ENCODE assay signal across 15 cellular contexts in genomic region chr22:44996648-44997047, GRCh38. TPM values are rescaled to one million over a fixed set of nuclear protein-coding genes. Genes with fewer than 3 reads are reported as not detected.
DNase-seq lines count a peak whose midpoint lies in the region; ATAC-seq and TF ChIP-seq lines count a peak whose summit lies in the region.
"Had no signal": no experiment of that assay in that cellular context is flagged by ENCODE, and none has a peak within 500 bp of the region (broad histone marks: within the 10 kb centered on the region; RNA-seq: fewer than 3 reads in every experiment).

No MANE protein-coding gene starts in this region.

- H3K79me2 ChIP-seq in GM23338 (replicated peaks; ENCODE audit: insufficient read depth) (peaks cover 99% of the 10 kb centered on the region), neural progenitor cell (ENCODE audit: low read depth) (peaks cover 99% of the 10 kb centered on the region), SK-N-SH (ENCODE audit: insufficient read depth) (no peaks in the 10 kb centered on the region)

- POLR2A ChIA-PET in SK-N-SH (lab: Yijun Ruan, JAX): no interaction called here

- H3K4me3 ChIP-seq in GM23338: no peak overlapping the region
- H3K4me3 ChIP-seq in endodermal cell (ENCODE audit: low read length): no peak overlapping the region
- no peak overlapping the region for H3K4me3 ChIP-seq in neural progenitor cell
- H3K4me3 ChIP-seq in SK-N-SH (ENCODE audit: low read depth in 2 of 2, low read length in 1 of 2): no peak overlapping the region
- no peak overlapping the region for H3K4me3 ChIP-seq in body of pancreas
- H3K4me3 ChIP-seq: BLaER1 had no signal

- H3K4me1 Mint-ChIP-seq in GM23338 (peaks cover 66% of the 10 kb centered on the region), endodermal cell (peaks cover 30% of the 10 kb centered on the region), neural progenitor cell (peaks cover 40% of the 10 kb centered on the region)
- H3K4me1 Mint-ChIP-seq: CD8-positive, alpha-beta memory T cell had no signal

- H3K27me3 Mint-ChIP-seq in GM23338 (ENCODE audit: insufficient read depth, low read depth, poor library complexity): peaks cover 23% of the 10 kb centered on the region
- H3K27me3 Mint-ChIP-seq in endodermal cell (ENCODE audit: insufficient read depth): no peaks in the 10 kb centered on the region
- H3K27me3 Mint-ChIP-seq in neural progenitor cell (ENCODE audit: insufficient read depth, low read depth): peaks cover 3% of the 10 kb centered on the region

- TF ChIP-seq CTCF in GM23338 (conservative IDR thresholded peaks at IDR 0.05; ENCODE audit: low read depth in 2 of 2) (no peak), VCaP (conservative IDR thresholded peaks at IDR 0.05) (no peak), endodermal cell (conservative IDR thresholded peaks at IDR 0.05) (no peak), neural progenitor cell (IDR thresholded peaks at IDR 0.05) (no peak), SK-N-SH (IDR thresholded peaks at IDR 0.05) (no peak), body of pancreas (IDR thresholded peaks at IDR 0.05) (no peak)

- H4K20me1 ChIP-seq in GM23338 (replicated peaks; ENCODE audit: insufficient read depth) (peaks cover 88% of the 10 kb centered on the region), neural progenitor cell (ENCODE audit: low read depth) (peaks cover 100% of the 10 kb centered on the region), SK-N-SH (ENCODE audit: insufficient read depth) (no peaks in the 10 kb centered on the region)

- no peaks in the 10 kb centered on the region for H3K27me3 ChIP-seq in GM23338 (ENCODE audit: insufficient read depth)
- H3K27me3 ChIP-seq in endodermal cell (ENCODE audit: control insufficient read depth, insufficient read depth, low read length, poor library complexity, severe bottlenecking): no peaks in the 10 kb centered on the region
- no peaks in the 10 kb centered on the region for H3K27me3 ChIP-seq in neural progenitor cell
- H3K27me3 ChIP-seq in SK-N-SH (ENCODE audit: insufficient read depth): no peaks in the 10 kb centered on the region; the same call in 1 of the 2 replicates
- no peaks in the 10 kb centered on the region for H3K27me3 ChIP-seq in body of pancreas
- H3K27me3 ChIP-seq: BLaER1 had no signal

- H3K27ac Mint-ChIP-seq in GM23338 (no peak overlapping the region), endodermal cell (peak overlapping the region; percentile 70), neural progenitor cell (peak overlapping the region; percentile 1)

- TF ChIP-seq POLR2A in body of pancreas (IDR thresholded peaks at IDR 0.05): no peak

- CTCF ChIA-PET in SK-N-SH (lab: Yijun Ruan, JAX): interaction anchor here (1.5 to 1.9 kb wide), 2 partner anchors 99 to 212 kb away, joined by 3 to 6 read pairs; no protein-coding TSS in a partner anchor

- H3K9me3 ChIP-seq in endodermal cell (ENCODE audit: control insufficient read depth, low read length) (no peaks in the 10 kb centered on the region), neural progenitor cell (ENCODE audit: low read depth) (no peaks in the 10 kb centered on the region), SK-N-SH (no peaks in the 10 kb centered on the region), body of pancreas (no peaks in the 10 kb centered on the region)
- H3K9me3 ChIP-seq: BLaER1 had no signal

- H3F3A ChIP-seq in GM23338 (replicated peaks; ENCODE audit: low read depth) (peaks cover 25% of the 10 kb centered on the region), neural progenitor cell (ENCODE audit: low read depth) (peaks cover 2% of the 10 kb centered on the region), SK-N-SH (replicated peaks; ENCODE audit: insufficient read depth) (no peaks in the 10 kb centered on the region)

- intact Hi-C loops in body of pancreas (cut with DNase I): no loop called here

- H3K9me3 Mint-ChIP-seq in GM23338 (no peaks in the 10 kb centered on the region), endodermal cell (no peaks in the 10 kb centered on the region), neural progenitor cell (no peaks in the 10 kb centered on the region)
- H3K9me3 Mint-ChIP-seq: CD8-positive, alpha-beta memory T cell had no signal

- no peak overlapping the region for H3K4me3 Mint-ChIP-seq in GM23338
- H3K4me3 Mint-ChIP-seq in endodermal cell: no peak overlapping the region
- no peak overlapping the region for H3K4me3 Mint-ChIP-seq in neural progenitor cell
- H3K4me3 Mint-ChIP-seq: CD8-positive, alpha-beta memory T cell had no signal

- H3K36me3 Mint-ChIP-seq in GM23338 (ENCODE audit: low read depth) (peaks cover 67% of the 10 kb centered on the region), endodermal cell (ENCODE audit: low read depth) (peaks cover 35% of the 10 kb centered on the region), neural progenitor cell (peaks cover 37% of the 10 kb centered on the region)
- H3K36me3 Mint-ChIP-seq: CD8-positive, alpha-beta memory T cell had no signal

- H3K4me2 ChIP-seq in GM23338: no peak overlapping the region
- H3K4me2 ChIP-seq in neural progenitor cell: no peak overlapping the region
- H3K4me2 ChIP-seq in SK-N-SH: no peak overlapping the region
- H3K4me2 ChIP-seq: BLaER1 had no signal

- H2AFZ ChIP-seq in GM23338 (no peak overlapping the region), neural progenitor cell (replicated peaks) (no peak overlapping the region), SK-N-SH (ENCODE audit: low read depth) (no peak overlapping the region)

- H3K9ac ChIP-seq in endodermal cell (ENCODE audit: extremely low read depth, low read length, poor library complexity, severe bottlenecking) (no peak overlapping the region), neural progenitor cell (no peak overlapping the region), SK-N-SH (no peak overlapping the region)
- H3K9ac ChIP-seq: BLaER1 had no signal

- H3K4me1 ChIP-seq in GM23338 (ENCODE audit: insufficient read depth) (peaks cover 62% of the 10 kb centered on the region), endodermal cell (ENCODE audit: control insufficient read depth, insufficient read depth, low read length) (peaks cover 16% of the 10 kb centered on the region), neural progenitor cell (peaks cover 7% of the 10 kb centered on the region), SK-N-SH (ENCODE audit: control insufficient read depth in 1 of 2, insufficient read depth in 2 of 2, low read depth in 1 of 2, low read length in 1 of 2) (peaks cover 0 to 29% of the 10 kb centered on the region in 2 experiments; a peak in 1 of 4 replicates), body of pancreas (no peaks in the 10 kb centered on the region)

- no peak for ATAC-seq in GM23338
- no peak for ATAC-seq in HG03045 (IDR thresholded peaks at IDR 0.05; ENCODE audit: unreplicated experiment)
- no peak for ATAC-seq in body of pancreas
- ATAC-seq in HG02588 (IDR thresholded peaks at IDR 0.05; ENCODE audit: unreplicated experiment): no peak

- DNase-seq in GM23338 (ENCODE audit: low spot score) (no peak), endodermal cell (no peak), neural progenitor cell (ENCODE audit: low spot score) (no peak), SK-N-SH (no peak), body of pancreas (no peak)
- DNase-seq: 8988T; AML-193; CD8-positive, alpha-beta memory T cell; DMS53; IMR-90 had no signal

- TF ChIP-seq EP300 in SK-N-SH (IDR thresholded peaks at IDR 0.05; ENCODE audit: borderline replicate concordance in 1 of 2, low read depth in 1 of 2, low read length in 1 of 2): no peak

- H3K36me3 ChIP-seq in GM23338 (ENCODE audit: insufficient read depth) (peaks cover 26% of the 10 kb centered on the region), endodermal cell (ENCODE audit: control insufficient read depth, insufficient read depth, low read length) (peaks cover 48% of the 10 kb centered on the region), neural progenitor cell (no peaks in the 10 kb centered on the region), SK-N-SH (replicated peaks in 1 of 2; ENCODE audit: control insufficient read depth in 1 of 2, insufficient read depth in 2 of 2, low read length in 1 of 2) (no peaks in the 10 kb centered on the region), body of pancreas (replicated peaks in 1 of 2; ENCODE audit: insufficient read depth in 1 of 2, low read depth in 2 of 2) (no peaks in the 10 kb centered on the region)
- H3K36me3 ChIP-seq: BLaER1 had no signal

- no peak for TF ChIP-seq RAD21 in SK-N-SH (IDR thresholded peaks at IDR 0.05; ENCODE audit: low read length)

- 90 to 99% methylated on average over 13 to 16 of the region's 16 CpGs for WGBS in endodermal cell (ENCODE audit: insufficient coverage in 1 of 2, insufficient read length in 1 of 2), 2 experiments
- 79% methylated on average over 16 of the region's 16 CpGs for WGBS in SK-N-SH (ENCODE audit: low lambda C conversion rate)
- WGBS in body of pancreas, 2 donors: 68 to 71% methylated on average over 16 of the region's 16 CpGs

- 0 out of 2 replicates have a peak overlapping the region, but pooled peaks have one; percentile 14 for H3K27ac ChIP-seq in GM23338 (ENCODE audit: low read depth)
- peak overlapping the region; percentile 95 for H3K27ac ChIP-seq in VCaP
- no peak overlapping the region for H3K27ac ChIP-seq in endodermal cell (ENCODE audit: low read depth, low read length)
- no peak overlapping the region for H3K27ac ChIP-seq in neural progenitor cell
- no peak overlapping the region for H3K27ac ChIP-seq in SK-N-SH (ENCODE audit: low read depth in 2 of 2, low read length in 1 of 2)
- H3K27ac ChIP-seq in body of pancreas: no peak overlapping the region
- H3K27ac ChIP-seq: BLaER1, HL-60 had no signal

- no peaks in the 10 kb centered on the region for H3K9me2 ChIP-seq in GM23338 (ENCODE audit: insufficient read depth)
- no peaks in the 10 kb centered on the region for H3K9me2 ChIP-seq in SK-N-SH

TF ChIP-seq in GM23338, 12 proteins besides CTCF, POLR2A, EP300 and RAD21:
- TF ChIP-seq ZNF114 (CRISPR knock-in tag; IDR thresholded peaks at IDR 0.05): no peak
- TF ChIP-seq POLR2AphosphoS5 (IDR thresholded peaks at IDR 0.05; ENCODE audit: low read depth): peak; percentile 46

TF ChIP-seq in SK-N-SH, 30 proteins besides CTCF, POLR2A, EP300 and RAD21 (continues in another document):
- no peak for TF ChIP-seq GABPA (IDR thresholded peaks at IDR 0.05; ENCODE audit: low read depth)

RNA-seq across cellular contexts. Expression of gene PHF21B, which starts 13.2 kb away (rescaled TPM):
- 127 and 149 TPM in 2 replicates for total RNA-seq in GM23338 (2014; rRNA removed; shearing (Covaris generic))
- 16.5 and 20.6 TPM in 2 replicates for polyA plus RNA-seq in GM23338 (2016; fragmentation: Nextera tagmentation; extraction: Ambion mirVana)
- total RNA-seq in endodermal cell: 10 to 100 TPM; 57.5 to 69.2 TPM
- polyA plus RNA-seq in endodermal cell (2013, experiment 1 of 2): 45.2 TPM
- polyA plus RNA-seq in endodermal cell (2013, experiment 2 of 2): 35.4 TPM
- total RNA-seq in neural progenitor cell (ENCODE audit: low replicate concordance): 6.7 and 22.6 TPM in 2 replicates
- polyA plus RNA-seq in SK-N-SH (2012; rRNA removed): 0.76 and 0.96 TPM in 2 replicates
- 0.58 and 0.89 TPM in 2 replicates for polyA plus RNA-seq in SK-N-SH (2012; cell fraction: cytosol; rRNA removed)
- polyA plus RNA-seq in SK-N-SH (2012; cell fraction: nucleus; rRNA removed): 0.97 and 1.2 TPM in 2 replicates
- under 1 TPM in 1 of 2 donors, not detected in 1; under 0.01 TPM for total RNA-seq in body of pancreas
- total RNA-seq: CD8-positive, alpha-beta memory T cell; IMR-90 had no signal
- polyA plus RNA-seq: CD8-positive, alpha-beta memory T cell had no signal

Comparison
In these comparisons a context has a peak if more than half of its experiments do, and no peak if none do; other contexts are left out.
1. H3K27ac ChIP-seq: peak in GM23338 (single experiment) and VCaP (single experiment); none in endodermal cell (single experiment), neural progenitor cell (single experiment), SK-N-SH (0 of 2) and body of pancreas (0 of 4).